Comparison of ENCODE assay signal across 11 cellular contexts in genomic region chrX:154730271-154730883, GRCh38. TPM values are rescaled to one million over a fixed set of nuclear protein-coding genes. Genes with fewer than 3 reads are reported as not detected.
DNase-seq lines count a peak whose midpoint lies in the region; ATAC-seq and TF ChIP-seq lines count a peak whose summit lies in the region.
"Had no signal": no experiment of that assay in that cellular context is flagged by ENCODE, and none has a peak within 500 bp of the region (broad histone marks: within the 10 kb centered on the region; RNA-seq: fewer than 3 reads in every experiment).

No MANE protein-coding gene starts in this region.

- H3K36me3 ChIP-seq in esophagus (ENCODE audit: control insufficient read depth in 2 of 2, insufficient read depth in 2 of 2, low read length in 1 of 2), result no peaks in the 10 kb centered on the region

- H3K9me3 Mint-ChIP-seq in naive thymus-derived CD8-positive, alpha-beta T cell, result no peaks in the 10 kb centered on the region

- no peak for ATAC-seq in naive thymus-derived CD8-positive, alpha-beta T cell
- ATAC-seq in HG03432 (IDR thresholded peaks at IDR 0.05; ENCODE audit: unreplicated experiment) (no peak), HG02981 (IDR thresholded peaks at IDR 0.05; ENCODE audit: unreplicated experiment) (no peak)

- H3K4me1 Mint-ChIP-seq in naive thymus-derived CD8-positive, alpha-beta T cell, result peaks cover 31 to 99% (median 86%) of the 10 kb centered on the region in 4 donors

- H3K4me1 ChIP-seq in esophagus (ENCODE audit: control insufficient read depth in 2 of 2, insufficient read depth in 2 of 2, low read length in 1 of 2), result peaks cover 2% of the 10 kb centered on the region in 2 donors

- peak overlapping the region; percentile 53 to 67 for H3K27ac ChIP-seq in esophagus (ENCODE audit: low read depth in 2 of 2, low read length in 1 of 2)

- H3K4me3 ChIP-seq in esophagus (ENCODE audit: low read depth in 1 of 2, low read length in 2 of 2), result no peak overlapping the region

- H3K9me3 ChIP-seq in esophagus (ENCODE audit: control insufficient read depth in 2 of 2, insufficient read depth in 1 of 2, low read depth in 1 of 2, low read length in 1 of 2), result no peaks in the 10 kb centered on the region

- peak; percentile 63 for DNase-seq in AG09319 (ENCODE audit: extremely low read depth, low read depth)
- DNase-seq in RPMI7951 (ENCODE audit: low read depth), result peak; percentile 41
- no peak for DNase-seq in naive thymus-derived CD8-positive, alpha-beta T cell
- DNase-seq in superior temporal gyrus (ENCODE audit: extremely low spot score), result no peak
- DNase-seq in 8988T, result no peak
- DNase-seq: anterior cingulate cortex, Calu3, NCI-H146 had no signal

- no peaks in the 10 kb centered on the region for H3K36me3 Mint-ChIP-seq in naive thymus-derived CD8-positive, alpha-beta T cell

- H3K27me3 Mint-ChIP-seq in naive thymus-derived CD8-positive, alpha-beta T cell, result no peaks in the 10 kb centered on the region

- H3K27me3 ChIP-seq in esophagus (ENCODE audit: control insufficient read depth in 1 of 2, insufficient read depth in 2 of 2, low read length in 2 of 2), result no peaks in the 10 kb centered on the region

- POLR2A ChIA-PET in naive thymus-derived CD8-positive, alpha-beta T cell (lab: Charles Lee), result interaction anchor here (2.4 to 2.5 kb wide), 2 partner anchors 16 to 20 kb away, joined by 5 to 13 read pairs; partner anchors contain the start of gene GAB3

- peak overlapping the region in 7 of 10 donors; percentile 3 to 97 (median 83) for H3K27ac Mint-ChIP-seq in naive thymus-derived CD8-positive, alpha-beta T cell

- WGBS in esophagus, 2 donors, result 17 to 47% methylated on average over 6 of the region's 6 CpGs

- TF ChIP-seq CTCF in AG09319 (IDR thresholded peaks at IDR 0.05; ENCODE audit: low read depth, low read length), result no peak

- H3K4me3 Mint-ChIP-seq in naive thymus-derived CD8-positive, alpha-beta T cell, result peak overlapping the region in 3 of 10 donors; percentile 34 to 60 (median 49)

RNA-seq across cellular contexts. Expression of gene GAB3, which starts 20.5 kb away (rescaled TPM):
- total RNA-seq in RPMI7951 (2014; rRNA removed; shearing (Covaris generic)), result under 0.01 and 0.24 TPM in 2 replicates
- polyA plus RNA-seq in esophagus, result under 1 TPM; 0.56 to 0.57 TPM
- total RNA-seq in naive thymus-derived CD8-positive, alpha-beta T cell, result 1 to 10 TPM; 9.9 to 10.0 TPM
- polyA plus RNA-seq in naive thymus-derived CD8-positive, alpha-beta T cell, result 1 to 10 TPM in 2 of 3 donors, under 1 TPM in 1; 0.77 to 5.2 (median 1.2) TPM
- total RNA-seq: Calu3 had no signal

RNA-seq across cellular contexts. Expression of gene DKC1, which starts 32.3 kb away (rescaled TPM):
- 27.9 and 29.7 TPM in 2 replicates for total RNA-seq in RPMI7951 (2014; rRNA removed; shearing (Covaris generic))
- polyA plus RNA-seq in esophagus, result 10 to 100 TPM; 22.3 to 43.0 TPM
- total RNA-seq in naive thymus-derived CD8-positive, alpha-beta T cell, result 10 to 100 TPM; 74.7 to 93.7 TPM
- polyA plus RNA-seq in naive thymus-derived CD8-positive, alpha-beta T cell, result 10 to 100 TPM; 38.6 to 56.5 (median 44.2) TPM

Comparison
In these comparisons a context has a peak if more than half of its experiments do, and no peak if none do; other contexts are left out.
1. DNase-seq: peak in AG09319 (single experiment) and RPMI7951 (single experiment); none in naive thymus-derived CD8-positive, alpha-beta T cell (0 of 10), superior temporal gyrus (single experiment) and 8988T (single experiment).